ENCODE assay signal across 17 cellular contexts in the genomic region with DNA sequence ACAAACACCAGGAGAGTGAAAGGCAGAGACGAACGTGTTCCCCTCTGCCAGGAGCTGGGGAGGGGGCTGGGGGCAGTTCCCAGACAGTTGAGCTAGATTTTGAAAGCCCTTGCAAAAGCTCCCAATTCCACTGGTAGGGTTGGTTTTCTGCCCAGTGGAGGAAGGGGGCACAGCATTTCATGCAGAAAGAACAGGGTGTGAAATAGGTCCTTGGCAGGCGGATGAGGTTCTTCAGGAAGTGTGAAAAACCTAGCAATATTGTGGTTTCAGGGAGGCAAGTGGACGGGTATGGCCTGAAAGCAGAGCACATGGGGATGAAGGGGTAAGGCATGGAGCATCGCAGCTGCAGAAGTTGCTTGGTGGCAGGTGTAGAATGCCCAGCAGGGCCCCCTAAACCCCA.
"Had no signal": no experiment of that assay in that cellular context is flagged by ENCODE, and none has a peak within 500 bp of the region (broad histone marks: within the 10 kb centered on the region; RNA-seq: fewer than 3 reads in every experiment).

No MANE protein-coding gene starts in this region.

- H3K36me3 ChIP-seq: neutrophil, pancreas, prostate gland, sigmoid colon, stomach, thyroid gland, vagina had no signal

- H3K4me3 ChIP-seq: dorsolateral prefrontal cortex, pancreas, prostate gland, sigmoid colon, stomach, thyroid gland, vagina had no signal

- H3K27ac ChIP-seq: neutrophil, pancreas, prostate gland, sigmoid colon, stomach, thyroid gland, vagina had no signal

- H3K27me3 ChIP-seq: dorsolateral prefrontal cortex, neutrophil, pancreas, sigmoid colon, thyroid gland, vagina had no signal

- ATAC-seq: naive thymus-derived CD8-positive, alpha-beta T cell; pancreas; right cardiac atrium; stimulated activated effector memory CD8-positive, alpha-beta T cell treated with anti-CD3 and anti-CD28 coated beads, Interleukin-12 subunit alpha, Interleukin-12 subunit beta, amount 100 ng/mL, for 72 hours had no signal

- H3K9me3 ChIP-seq: neutrophil, pancreas, prostate gland, sigmoid colon, stomach, thyroid gland, vagina had no signal

- H3K4me1 ChIP-seq: pancreas, prostate gland, sigmoid colon, thyroid gland, vagina had no signal

- DNase-seq: effector CD4-positive, alpha-beta T cell; mesendoderm; naive thymus-derived CD8-positive, alpha-beta T cell; pancreas; right cardiac atrium; sigmoid colon; stimulated activated CD4-positive, alpha-beta T cell treated with anti-CD3 and anti-CD28 coated beads, Interleukin-2, amount 100 ng/mL, for 24 hours; stimulated activated CD4-positive, alpha-beta T cell treated with anti-CD3 and anti-CD28 coated beads, Interleukin-4, amount 100 ng/mL, for 24 hours; stimulated activated naive CD4-positive, alpha-beta T cell treated with Interleukin-2 at 50 U/mL for 16 hours; stomach; thyroid gland; trophoblast cell had no signal
